11 cellular contexts compared by ENCODE assay signal in genomic region chr9:77896269-77897245, GRCh38.
A peak's percentile ranks its signal among the peaks of the same experiment; 100 is the strongest.
DNase-seq lines count a peak whose midpoint lies in the region; ATAC-seq lines count a peak whose summit lies in the region.
"Had no signal": no experiment of that assay in that cellular context is flagged by ENCODE, and none has a peak within 500 bp of the region (broad histone marks: within the 10 kb centered on the region; RNA-seq: fewer than 3 reads in every experiment).

No MANE protein-coding gene starts in this region.

- H3K27ac ChIP-seq in angular gyrus (ENCODE audit: low read depth, low read length), result peak overlapping the region; percentile 36
- H3K27ac ChIP-seq: ascending aorta, testis had no signal

- ATAC-seq in HG03280 (IDR thresholded peaks at IDR 0.05; ENCODE audit: unreplicated experiment) (no peak), HG03469 (IDR thresholded peaks at IDR 0.05; ENCODE audit: unreplicated experiment) (no peak)
- ATAC-seq: natural killer cell had no signal

- DNase-seq in Kasumi-1 (lab: John Stamatoyannopoulos, UW), result peak; percentile 68
- DNase-seq in NCI-H2081 treated with DMSO at 0.1 percent for 48 hours (lab: John Stamatoyannopoulos, UW), result peak; percentile 91
- DNase-seq in putamen (ENCODE audit: low spot score), result peak; percentile 60
- no peak for DNase-seq in iPS-NIHi7 (ENCODE audit: extremely low spot score)
- DNase-seq: activated CD4-positive, alpha-beta T cell treated with anti-CD3 and anti-CD28 coated beads, Interleukin-2, amount 10 ng/mL, durations not matched to agents 24 days and 14 days; natural killer cell; testis had no signal
